Comparison of ENCODE assay signal across 8 cellular contexts in genomic region chr9:121201738-121202533, GRCh38. TPM values are rescaled to one million over a fixed set of nuclear protein-coding genes. Genes with fewer than 3 reads are reported as not detected.
A peak's percentile ranks its signal among the peaks of the same experiment; 100 is the strongest.
DNase-seq lines count a peak whose midpoint lies in the region; FAIRE-seq and TF ChIP-seq lines count a peak whose summit lies in the region.

Gene RAB14, minus strand, starts transcription at chr9:121201869. Its CDS starts 8,457 bp downstream, at chr9:121193412.

- H3K27ac Mint-ChIP-seq in H9 (peak within 1 kb of the TSS in 2 of 3 experiments; percentile 55 to 93; a peak in 4 of 7 replicates), nephron (peak within 1 kb of the TSS; percentile 84 to 98 (median 98))
- peak within 1 kb of the TSS; percentile 94 for H3K27ac Mint-ChIP-seq in stimulated activated naive CD8-positive, alpha-beta T cell treated with anti-CD3 and anti-CD28 coated beads, Interleukin-15, Interleukin-2, amounts not matched to agents 100 ng/mL and 50 ng/mL, for 24 hours

- peak; percentile 98 for DNase-seq in H9
- peak; percentile 98 for DNase-seq in M059J (ENCODE audit: low read depth)
- peak; percentile 97 to 99 for DNase-seq in SHP77 (lab: John Stamatoyannopoulos, UW)
- DNase-seq in activated effector memory CD4-positive, alpha-beta T cell treated with Interleukin-2 at 50 U/mL for 16 hours: peak; percentile 100
- peak; percentile 98 for DNase-seq in fibroblast of pulmonary artery (ENCODE audit: low read depth)

- H2AFZ ChIP-seq in H9 (ENCODE audit: low read length): no peak within 1 kb of the TSS

- peak; percentile 97 for FAIRE-seq in G401.6 (lab: Jason Lieb, UNC)

- H3K23me2 ChIP-seq in H9 (ENCODE audit: insufficient read length, low read depth, low read length, poor library complexity, severe bottlenecking): peaks cover 9% of the 10 kb centered on the region

- WGBS in H9 (ENCODE audit: extremely low coverage, insufficient read length, low lambda C conversion rate): no CpG with 5 or more reads among the region's 55 CpGs

- H3K27me3 Mint-ChIP-seq in H9 (ENCODE audit: low read depth) (peaks cover 44% of the 10 kb centered on the region), nephron (ENCODE audit: low read depth) (no peaks in the 10 kb centered on the region)
- no peaks in the 10 kb centered on the region for H3K27me3 Mint-ChIP-seq in stimulated activated naive CD8-positive, alpha-beta T cell treated with anti-CD3 and anti-CD28 coated beads, Interleukin-15, Interleukin-2, amounts not matched to agents 100 ng/mL and 50 ng/mL, for 24 hours

- H4K8ac ChIP-seq in H9 (replicated peaks; ENCODE audit: insufficient read length, low read depth, low read length): no peak within 1 kb of the TSS

- H3K4ac ChIP-seq in H9 (ENCODE audit: low read depth, low read length): no peak within 1 kb of the TSS

- no peaks in the 10 kb centered on the region for H3K79me1 ChIP-seq in H9 (ENCODE audit: insufficient read depth, low read depth, low read length, poor library complexity, severe bottlenecking)

- no peak within 1 kb of the TSS for H2AK5ac ChIP-seq in H9 (ENCODE audit: insufficient read length, low read length)

- no peak within 1 kb of the TSS for H2BK20ac ChIP-seq in H9 (ENCODE audit: low read depth, low read length, poor library complexity, severe bottlenecking)

- H3K4me3 ChIP-seq in fibroblast of pulmonary artery (replicated peaks; ENCODE audit: low read depth, low read length): peak within 1 kb of the TSS; percentile 70

- TF ChIP-seq CTCF in H9 (conservative IDR thresholded peaks at IDR 0.05): peak; percentile 47
- peak; percentile 48 for TF ChIP-seq CTCF in fibroblast of pulmonary artery (IDR thresholded peaks at IDR 0.05; ENCODE audit: low read length, missing control alignments)
- TF ChIP-seq CTCF in nephron (IDR thresholded peaks at IDR 0.05; ENCODE audit: unreplicated experiment in 3 of 3): peak; percentile 66 to 68 (median 67)

- no peak within 1 kb of the TSS for H3K27ac ChIP-seq in H9 (ENCODE audit: insufficient read length, low read depth, low read length)

- H3T11ph ChIP-seq in H9 (ENCODE audit: low read length): no peak within 1 kb of the TSS

- H3K4me2 ChIP-seq in H9 (ENCODE audit: insufficient read depth, insufficient read length, low read length): peak within 1 kb of the TSS; percentile 98

- H2BK15ac ChIP-seq in H9 (ENCODE audit: low read depth, low read length): no peak within 1 kb of the TSS

- no peaks in the 10 kb centered on the region; the same call in 1 of the 2 replicates for H3K4me1 ChIP-seq in H9 (ENCODE audit: insufficient read depth, low read length)

- H3K23ac ChIP-seq in H9 (ENCODE audit: insufficient read length, low read depth, low read length): no peak within 1 kb of the TSS

- H4K91ac ChIP-seq in H9 (ENCODE audit: insufficient read length, low read depth, low read length): no peak within 1 kb of the TSS

- H3K14ac ChIP-seq in H9 (ENCODE audit: insufficient read depth, low read length): peak within 1 kb of the TSS; percentile 51

- no peak within 1 kb of the TSS for H2BK120ac ChIP-seq in H9 (ENCODE audit: low read depth, low read length, poor library complexity, severe bottlenecking)

- H4K20me1 ChIP-seq in H9 (ENCODE audit: control insufficient read depth, insufficient read depth, insufficient read length): no peaks in the 10 kb centered on the region

- H3K36me3 Mint-ChIP-seq in H9 (ENCODE audit: insufficient read depth in 1 of 3, low read depth in 3 of 3) (no peaks in the 10 kb centered on the region; a peak in 2 of 7 replicates), nephron (ENCODE audit: low read depth) (no peaks in the 10 kb centered on the region)
- H3K36me3 Mint-ChIP-seq in stimulated activated naive CD8-positive, alpha-beta T cell treated with anti-CD3 and anti-CD28 coated beads, Interleukin-15, Interleukin-2, amounts not matched to agents 100 ng/mL and 50 ng/mL, for 24 hours (ENCODE audit: low read depth): peaks cover 9% of the 10 kb centered on the region

- no peak within 1 kb of the TSS for H4K5ac ChIP-seq in H9 (ENCODE audit: insufficient read length, low read depth, low read length)

- H3K4me1 Mint-ChIP-seq in H9 (peaks cover 29 to 40% of the 10 kb centered on the region in 2 experiments), nephron (peaks cover 36% of the 10 kb centered on the region)
- H3K4me1 Mint-ChIP-seq in stimulated activated naive CD8-positive, alpha-beta T cell treated with anti-CD3 and anti-CD28 coated beads, Interleukin-15, Interleukin-2, amounts not matched to agents 100 ng/mL and 50 ng/mL, for 24 hours (ENCODE audit: low read depth): peaks cover 57% of the 10 kb centered on the region

- H2BK5ac ChIP-seq in H9 (ENCODE audit: insufficient read length, low read length): no peak within 1 kb of the TSS

- H3K27me3 ChIP-seq in H9 (ENCODE audit: insufficient read depth, low read length): no peaks in the 10 kb centered on the region

- H3K9me3 Mint-ChIP-seq in H9 (no peaks in the 10 kb centered on the region; a peak in 1 of 5 replicates), nephron (no peaks in the 10 kb centered on the region)
- no peaks in the 10 kb centered on the region for H3K9me3 Mint-ChIP-seq in stimulated activated naive CD8-positive, alpha-beta T cell treated with anti-CD3 and anti-CD28 coated beads, Interleukin-15, Interleukin-2, amounts not matched to agents 100 ng/mL and 50 ng/mL, for 24 hours

- H3K9ac ChIP-seq in H9 (ENCODE audit: extremely low read depth, insufficient read length, low read length): peak within 1 kb of the TSS; percentile 42

- no peaks in the 10 kb centered on the region for H3K9me3 ChIP-seq in H9 (ENCODE audit: control insufficient read depth, low read depth, low read length)

- no peak within 1 kb of the TSS for H3K56ac ChIP-seq in H9 (ENCODE audit: insufficient read length, low read depth, low read length)

- H3K4me3 Mint-ChIP-seq in H9 (peak within 1 kb of the TSS; percentile 91 to 94), nephron (peak within 1 kb of the TSS; percentile 93 to 97 (median 97))
- H3K4me3 Mint-ChIP-seq in stimulated activated naive CD8-positive, alpha-beta T cell treated with anti-CD3 and anti-CD28 coated beads, Interleukin-15, Interleukin-2, amounts not matched to agents 100 ng/mL and 50 ng/mL, for 24 hours: peak within 1 kb of the TSS; percentile 94

- H3K79me2 ChIP-seq in H9 (ENCODE audit: insufficient read depth, low read length): peaks cover 12% of the 10 kb centered on the region; the same call in 1 of the 2 replicates

- peak within 1 kb of the TSS; percentile 65 for H3K18ac ChIP-seq in H9 (ENCODE audit: insufficient read length, low read depth, low read length)

- H2BK12ac ChIP-seq in H9 (ENCODE audit: insufficient read length, low read depth, low read length): no peak within 1 kb of the TSS

RNA-seq across cellular contexts. Expression of gene RAB14, which starts in this region (rescaled TPM):
- 33.6 and 35.7 TPM in 2 replicates for total RNA-seq in H9 (2021)
- total RNA-seq in M059J (2014; rRNA removed; shearing (Covaris generic)): 31.4 and 52.2 TPM in 2 replicates
